In genomic region chr4:60582167-60582566, GRCh38 we compare ENCODE assay signal across 27 cellular contexts.
"Had no signal": no experiment of that assay in that cellular context is flagged by ENCODE, and none has a peak within 500 bp of the region (broad histone marks: within the 10 kb centered on the region; RNA-seq: fewer than 3 reads in every experiment).

No MANE protein-coding gene starts in this region.

- DNase-seq: activated B cell treated with CpG ODN at 0.5 μM for 24 hours; activated CD4-positive, alpha-beta T cell treated with anti-CD3 and anti-CD28 coated beads for 48 hours; activated CD4-positive, alpha-beta T cell treated with anti-CD3 and anti-CD28 coated beads, Interleukin-2, amount 50 U/mL, for 1 hour; activated CD4-positive, alpha-beta T cell treated with anti-CD3 and anti-CD28 coated beads, Interleukin-2, amount 50 U/mL, for 48 hours; activated CD8-positive, alpha-beta memory T cell treated with anti-CD3 and anti-CD28 coated beads for 24 hours; activated CD8-positive, alpha-beta T cell treated with anti-CD3 and anti-CD28 coated beads for 36 hours; activated effector memory CD4-positive, alpha-beta T cell treated with Interleukin-2 at 50 U/mL for 16 hours; activated gamma-delta T cell treated with Interleukin-2 at 50 U/mL for 16 hours; activated naive CD4-positive, alpha-beta T cell treated with anti-CD3 and anti-CD28 coated beads, Interleukin-2, amount 50 U/mL, for 16 hours; activated naive CD4-positive, alpha-beta T cell treated with Interleukin-2 at 50 U/mL for 16 hours; activated T-cell treated with anti-CD3 and anti-CD28 coated beads, Interleukin-2, amount 50 U/mL, for 4 hours; amniotic stem cell; anterior cingulate cortex; brain microvascular endothelial cell; dorsolateral prefrontal cortex; effector memory CD4-positive, alpha-beta T cell; erythroblast; foreskin keratinocyte; gastrocnemius medialis; T-helper 1 cell; T-helper 17 cell; T1000; WERI-Rb-1 had no signal

- H3K9me3 ChIP-seq: esophagus muscularis mucosa, gastrocnemius medialis had no signal

- H3K27me3 ChIP-seq: brain microvascular endothelial cell, dorsolateral prefrontal cortex, esophagus muscularis mucosa, foreskin keratinocyte, gastrocnemius medialis had no signal

- H3K4me1 ChIP-seq: esophagus muscularis mucosa, gastrocnemius medialis had no signal

- H3K27ac ChIP-seq: brain microvascular endothelial cell, coronary artery, dorsolateral prefrontal cortex, esophagus muscularis mucosa, foreskin keratinocyte, gastrocnemius medialis, WERI-Rb-1 had no signal

- H3K36me3 ChIP-seq: brain microvascular endothelial cell, esophagus muscularis mucosa, gastrocnemius medialis, WERI-Rb-1 had no signal

- ATAC-seq: activated CD4-positive, CD25-positive, alpha-beta regulatory T cell treated with anti-CD3 and anti-CD28 coated beads, Interleukin-2, amount 50 U/mL, for 24 hours; activated CD8-positive, alpha-beta T cell treated with anti-CD3 and anti-CD28 coated beads for 36 hours; activated T-cell treated with anti-CD3 and anti-CD28 coated beads, Interleukin-2, amount 50 U/mL, for 4 hours; activated T-helper 17 cell treated with anti-CD3 and anti-CD28 coated beads, Interleukin-2, amount 50 U/mL, for 72 hours; foreskin keratinocyte; gastrocnemius medialis; T-helper 17 cell had no signal

- H3K4me3 ChIP-seq: coronary artery, dorsolateral prefrontal cortex, esophagus muscularis mucosa, gastrocnemius medialis had no signal
